In genomic region chr7:87154569-87154968, GRCh38 we compare ENCODE assay signal across 8 cellular contexts. TPM values are rescaled to one million over a fixed set of nuclear protein-coding genes. Genes with fewer than 3 reads are reported as not detected.
A peak's percentile ranks its signal among the peaks of the same experiment; 100 is the strongest.
DNase-seq lines count a peak whose midpoint lies in the region; ATAC-seq, FAIRE-seq and TF ChIP-seq lines count a peak whose summit lies in the region.
"Had no signal": no experiment of that assay in that cellular context is flagged by ENCODE, and none has a peak within 500 bp of the region (broad histone marks: within the 10 kb centered on the region; RNA-seq: fewer than 3 reads in every experiment).

No MANE protein-coding gene starts in this region.

- peaks cover 10% of the 10 kb centered on the region; the same call in 1 of the 2 replicates for H3K4me1 ChIP-seq in HAP-1

- H3K4me3 ChIP-seq in HAP-1 (peak overlapping the region; percentile 77), fibroblast of the aortic adventitia (ENCODE audit: low read depth, low read length) (peak overlapping the region; percentile 83)

- DNase-seq in HAP-1 (ENCODE audit: low spot score in 2 of 2) (no peak), T-helper 17 cell (no peak), fibroblast of the aortic adventitia (ENCODE audit: low read depth) (no peak), H54 (ENCODE audit: insufficient read length, low spot score) (no peak), NCI-H345 treated with DMSO at 0.1 percent for 48 hours (lab: John Stamatoyannopoulos, UW; ENCODE audit: unreplicated experiment) (no peak), HEK293T (ENCODE audit: extremely low spot score) (no peak)
- no peak for DNase-seq in stimulated activated effector memory CD8-positive, alpha-beta T cell treated with anti-CD3 and anti-CD28 coated beads, Interleukin-12 subunit alpha, Interleukin-12 subunit beta, amount 100 ng/mL, for 72 hours (ENCODE audit: low spot score in 2 of 2)

- H3K4me3 Mint-ChIP-seq in T-helper 17 cell = peak overlapping the region; percentile 99
- H3K4me3 Mint-ChIP-seq in stimulated activated effector memory CD8-positive, alpha-beta T cell treated with anti-CD3 and anti-CD28 coated beads, Interleukin-12 subunit alpha, Interleukin-12 subunit beta, amount 100 ng/mL, for 72 hours = peak overlapping the region; percentile 87

- CTCF ChIA-PET in HEK293T (lab: Yijun Ruan, JAX) = interaction anchor here (0.6 kb wide), 1 partner anchor 1951 kb away, joined by 4 read pairs; no protein-coding TSS in a partner anchor

- no peak for ATAC-seq in T-helper 17 cell
- ATAC-seq in stimulated activated effector memory CD8-positive, alpha-beta T cell treated with anti-CD3 and anti-CD28 coated beads, Interleukin-12 subunit alpha, Interleukin-12 subunit beta, amount 100 ng/mL, for 72 hours = no peak

- no peaks in the 10 kb centered on the region for H3K27me3 Mint-ChIP-seq in T-helper 17 cell

- H3K27ac Mint-ChIP-seq in T-helper 17 cell = peak overlapping the region; percentile 99
- H3K27ac Mint-ChIP-seq in stimulated activated effector memory CD8-positive, alpha-beta T cell treated with anti-CD3 and anti-CD28 coated beads, Interleukin-12 subunit alpha, Interleukin-12 subunit beta, amount 100 ng/mL, for 72 hours = peak overlapping the region; percentile 46

- no peaks in the 10 kb centered on the region for H3K9me3 Mint-ChIP-seq in stimulated activated effector memory CD8-positive, alpha-beta T cell treated with anti-CD3 and anti-CD28 coated beads, Interleukin-12 subunit alpha, Interleukin-12 subunit beta, amount 100 ng/mL, for 72 hours

- POLR2A ChIA-PET in HEK293T (lab: Yijun Ruan, JAX) = interaction anchor here (3.6 kb wide), 1 partner anchor 65 kb away, joined by 29 read pairs; the partner anchor contains the start of gene TMEM243

- no peaks in the 10 kb centered on the region for H3K9me3 ChIP-seq in HAP-1
- H3K9me3 ChIP-seq in T-helper 17 cell (ENCODE audit: control insufficient read depth, low read length, poor library complexity, severe bottlenecking) = no peaks in the 10 kb centered on the region

- H3K4me1 Mint-ChIP-seq in T-helper 17 cell = peaks cover 36% of the 10 kb centered on the region
- H3K4me1 Mint-ChIP-seq in stimulated activated effector memory CD8-positive, alpha-beta T cell treated with anti-CD3 and anti-CD28 coated beads, Interleukin-12 subunit alpha, Interleukin-12 subunit beta, amount 100 ng/mL, for 72 hours = peaks cover 43% of the 10 kb centered on the region

- no peak for FAIRE-seq in H54 (lab: Jason Lieb, UNC)
- FAIRE-seq: endometrium had no signal

- no peak for TF ChIP-seq CTCF in fibroblast of the aortic adventitia (IDR thresholded peaks at IDR 0.05; ENCODE audit: insufficient read depth, low read length)

- no peaks in the 10 kb centered on the region for H3K27me3 ChIP-seq in HAP-1 (ENCODE audit: low read depth)

- in situ Hi-C loops in HAP-1 (cut with MboI; ENCODE audit: low sequenced_read_pairs) = no loop called here

- no peak for TF ChIP-seq POLR2A in H54 (IDR thresholded peaks at IDR 0.05; ENCODE audit: low read depth, low read length)

- peaks cover 3% of the 10 kb centered on the region for H3K36me3 ChIP-seq in HAP-1 (replicated peaks)

- H3K36me3 Mint-ChIP-seq in T-helper 17 cell (ENCODE audit: low read depth) = peaks cover 6% of the 10 kb centered on the region
- peaks cover 63% of the 10 kb centered on the region for H3K36me3 Mint-ChIP-seq in stimulated activated effector memory CD8-positive, alpha-beta T cell treated with anti-CD3 and anti-CD28 coated beads, Interleukin-12 subunit alpha, Interleukin-12 subunit beta, amount 100 ng/mL, for 72 hours

TF ChIP-seq in HEK293T, 16 proteins besides CTCF, POLR2A, EP300 and RAD21:
- TF ChIP-seq TARDBP (IDR thresholded peaks at IDR 0.05) (no peak), LEF1 (IDR thresholded peaks at IDR 0.05; ENCODE audit: borderline replicate concordance) (no peak), NFRKB (IDR thresholded peaks at IDR 0.05) (no peak), FOXK2 (IDR thresholded peaks at IDR 0.05) (no peak), CTBP1 (IDR thresholded peaks at IDR 0.05; ENCODE audit: borderline replicate concordance) (no peak), FOXA1 (IDR thresholded peaks at IDR 0.05) (no peak), ELF4 (IDR thresholded peaks at IDR 0.05) (no peak), FOXM1 (IDR thresholded peaks at IDR 0.05; ENCODE audit: borderline replicate concordance) (no peak), HDGF (IDR thresholded peaks at IDR 0.05; ENCODE audit: borderline replicate concordance) (no peak), ARNT (IDR thresholded peaks at IDR 0.05) (no peak)
TF ChIP-seq in HEK293T: peak in this region for 0.

RNA-seq across cellular contexts. Expression of gene DMTF1, which starts 2.3 kb away (rescaled TPM):
- total RNA-seq in T-helper 17 cell (100 to 1,000 TPM; 125 to 131 TPM), fibroblast of the aortic adventitia (ENCODE audit: low replicate concordance) (91.1 and 147 TPM in 2 replicates)
